7 cellular contexts compared by ENCODE assay signal in genomic region chr7:64938540-64938939, GRCh38.
"Had no signal": no experiment of that assay in that cellular context is flagged by ENCODE, and none has a peak within 500 bp of the region (broad histone marks: within the 10 kb centered on the region; RNA-seq: fewer than 3 reads in every experiment).

No MANE protein-coding gene starts in this region.

- ATAC-seq: HepG2 had no signal

- H3K27ac ChIP-seq: HL-60, KMS-11 had no signal

- H3K9ac ChIP-seq: KMS-11 had no signal

- H3K4me2 ChIP-seq: KMS-11 had no signal

- FAIRE-seq: HepG2, HTR-8/SVneo had no signal

- DNase-seq: IMR-90, KBM-7, KG1 had no signal
